10 cellular contexts compared by ENCODE assay signal in the genomic region with DNA sequence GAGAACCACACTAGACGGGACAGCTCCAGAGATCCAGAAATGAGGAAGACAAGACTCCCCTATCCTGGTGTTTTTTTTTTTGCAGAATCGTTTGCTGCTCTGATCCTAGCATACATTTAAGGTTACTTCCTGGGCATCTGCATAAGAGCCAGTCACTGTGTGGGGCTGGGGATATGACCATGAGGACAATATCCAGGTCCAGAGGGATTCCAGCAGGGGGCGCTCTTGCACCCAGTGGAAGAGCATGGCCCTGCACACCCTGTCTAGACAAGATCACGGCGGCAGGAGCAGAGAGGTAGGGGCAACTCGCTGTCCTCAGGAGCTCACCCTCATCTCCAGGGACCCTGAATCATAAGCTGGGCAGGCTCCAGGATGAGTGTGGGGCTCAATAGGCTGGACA. TPM values are rescaled to one million over a fixed set of nuclear protein-coding genes. Genes with fewer than 3 reads are reported as not detected.
DNase-seq lines count a peak whose midpoint lies in the region; ATAC-seq, FAIRE-seq and TF ChIP-seq lines count a peak whose summit lies in the region.
"Not testable (repeated sequence)": the region's sequence is repeated elsewhere in the genome, so short reads cannot be mapped to it uniquely, and the experiment has no call there.
"Had no signal": no experiment of that assay in that cellular context is flagged by ENCODE, and none has a peak within 500 bp of the region (broad histone marks: within the 10 kb centered on the region; RNA-seq: fewer than 3 reads in every experiment).

No MANE protein-coding gene starts in this region.

- not testable (repeated sequence) for H3K4me3 ChIP-seq in AG10803 (ENCODE audit: low read length); MM.1S (ENCODE audit: low read length); PC-9; kidney epithelial cell (ENCODE audit: low read depth, low read length); pancreas

- not testable (repeated sequence) for FAIRE-seq in pancreas (lab: Jason Lieb, UNC)

- WGBS in pancreas, 2 donors: 21 to 26% methylated on average over 6 of the region's 6 CpGs

- peak; percentile 78 to 93 (median 84) for ATAC-seq in pancreas

- H3K9me3 ChIP-seq in MM.1S (replicated peaks; ENCODE audit: insufficient read depth, low read length); PC-9 (ENCODE audit: insufficient read depth, low read depth); pancreas: not testable (repeated sequence)

- H3K4me2 ChIP-seq in MM.1S (ENCODE audit: low read depth, low read length); PC-9: not testable (repeated sequence)

- H3K36me3 Mint-ChIP-seq in activated naive CD4-positive, alpha-beta T cell treated with anti-CD3 and anti-CD28 coated beads for 36 hours (ENCODE audit: low read depth); endothelial cell (ENCODE audit: low read depth, unreplicated experiment): not testable (repeated sequence)

- not testable (repeated sequence) for H3K27me3 ChIP-seq in MM.1S (replicated peaks; ENCODE audit: insufficient read depth, low read length); kidney epithelial cell (ENCODE audit: control insufficient read depth, insufficient read depth, low read length); pancreas
- H3K27me3 ChIP-seq in PC-9 (ENCODE audit: insufficient read depth, low read depth): peaks cover 16% of the 10 kb centered on the region; the same call in 1 of the 2 replicates

- not testable (repeated sequence) for H4K20me1 ChIP-seq in MM.1S (ENCODE audit: insufficient read depth, low read length); PC-9 (ENCODE audit: insufficient read depth)

- POLR2A ChIA-PET in PC-9 (lab: Charles Lee; ENCODE audit: unreplicated experiment): not testable (repeated sequence)

- not testable (repeated sequence) for H3K4me3 Mint-ChIP-seq in activated naive CD4-positive, alpha-beta T cell treated with anti-CD3 and anti-CD28 coated beads for 36 hours; endothelial cell (ENCODE audit: unreplicated experiment)

- TF ChIP-seq CTCF in AG10803 (conservative IDR thresholded peaks at IDR 0.05; ENCODE audit: low read length): peak; percentile 9; the same call in 1 of the 2 replicates
- TF ChIP-seq CTCF in GM12874 (IDR thresholded peaks at IDR 0.05; ENCODE audit: insufficient read depth, low read depth, low read length): peak; percentile 40; the same call in 1 of the 2 replicates
- TF ChIP-seq CTCF in MM.1S (IDR thresholded peaks at IDR 0.05; ENCODE audit: low read length): peak; percentile 45
- TF ChIP-seq CTCF in PC-9 (conservative IDR thresholded peaks at IDR 0.05): peak; percentile 36; the same call in 1 of the 2 replicates
- peak; percentile 39 for TF ChIP-seq CTCF in endothelial cell (IDR thresholded peaks at IDR 0.05; ENCODE audit: unreplicated experiment)
- TF ChIP-seq CTCF in kidney epithelial cell (IDR thresholded peaks at IDR 0.05; ENCODE audit: insufficient read depth, low read length, poor library complexity, severe bottlenecking): peak; percentile 28
- peak in 2 of 4 donors; percentile 14 to 30 for TF ChIP-seq CTCF in pancreas (IDR thresholded peaks at IDR 0.05)

- not testable (repeated sequence) for H3K9me3 Mint-ChIP-seq in activated naive CD4-positive, alpha-beta T cell treated with anti-CD3 and anti-CD28 coated beads for 36 hours; endothelial cell (ENCODE audit: unreplicated experiment)

- H3K27ac Mint-ChIP-seq in activated naive CD4-positive, alpha-beta T cell treated with anti-CD3 and anti-CD28 coated beads for 36 hours; endothelial cell (ENCODE audit: unreplicated experiment): not testable (repeated sequence)

- not testable (repeated sequence) for H2AFZ ChIP-seq in MM.1S (ENCODE audit: low read length); PC-9

- not testable (repeated sequence) for H3K9ac ChIP-seq in MM.1S (ENCODE audit: low read length)

- not testable (repeated sequence) for BruUV-seq in PC-9 (replicated peaks; lab: Mats Ljungman, UMichigan)

- H3K4me1 Mint-ChIP-seq in activated naive CD4-positive, alpha-beta T cell treated with anti-CD3 and anti-CD28 coated beads for 36 hours (ENCODE audit: low read depth): peaks cover 49% of the 10 kb centered on the region
- H3K4me1 Mint-ChIP-seq in endothelial cell (ENCODE audit: unreplicated experiment): peaks cover 60% of the 10 kb centered on the region

- intact Hi-C loops in PC-9 (cut with micrococcal nuclease; ENCODE audit: unreplicated experiment); pancreas (cut with DNase I): not testable (repeated sequence)
- intact Hi-C loops in activated naive CD4-positive, alpha-beta T cell treated with anti-CD3 and anti-CD28 coated beads for 36 hours (cut with micrococcal nuclease): loop anchor here (10.0 kb wide), 1 partner anchor 124 kb away; no protein-coding TSS in a partner anchor

- CTCF ChIA-PET in PC-9 (lab: Charles Lee): interaction anchor here (0.6 kb wide), 1 partner anchor 11 kb away, joined by 3 read pairs; no protein-coding TSS in a partner anchor
- CTCF ChIA-PET in activated naive CD4-positive, alpha-beta T cell treated with anti-CD3 and anti-CD28 coated beads for 36 hours (lab: Charles Lee): interaction anchor here (1.1 kb wide), 1 partner anchor 333 kb away, joined by 5 read pairs; no protein-coding TSS in a partner anchor

- not testable (repeated sequence) for H3K4me1 ChIP-seq in MM.1S (ENCODE audit: low read length); pancreas
- H3K4me1 ChIP-seq in PC-9 (replicated peaks; ENCODE audit: insufficient read depth): peaks cover 28% of the 10 kb centered on the region

- H3K27ac ChIP-seq in MM.1S (ENCODE audit: low read length); PC-9; pancreas: not testable (repeated sequence)

- not testable (repeated sequence) for H3K79me2 ChIP-seq in MM.1S (ENCODE audit: low read length); PC-9 (ENCODE audit: low read depth)

- H3K9me2 ChIP-seq in MM.1S (replicated peaks; ENCODE audit: insufficient read depth, low read length); PC-9 (ENCODE audit: insufficient read depth): not testable (repeated sequence)

- not testable (repeated sequence) for DNase-seq in AG10803 (ENCODE audit: low read depth); MM.1S; PC-9; endothelial cell (ENCODE audit: low spot score); kidney epithelial cell (ENCODE audit: low read depth); pancreas
- DNase-seq in activated naive CD4-positive, alpha-beta T cell treated with anti-CD3 and anti-CD28 coated beads for 36 hours: peak; percentile 21

- not testable (repeated sequence) for H3F3A ChIP-seq in MM.1S (ENCODE audit: insufficient read depth, low read length)
- H3F3A ChIP-seq in PC-9 (ENCODE audit: insufficient read depth, low read depth): peaks cover 20% of the 10 kb centered on the region; the same call in 1 of the 2 replicates

- H3K27me3 Mint-ChIP-seq in activated naive CD4-positive, alpha-beta T cell treated with anti-CD3 and anti-CD28 coated beads for 36 hours (ENCODE audit: low read depth); endothelial cell (ENCODE audit: unreplicated experiment): not testable (repeated sequence)

- H3K36me3 ChIP-seq in MM.1S (replicated peaks; ENCODE audit: insufficient read depth, low read length); PC-9 (ENCODE audit: low read depth); kidney epithelial cell (ENCODE audit: control insufficient read depth, insufficient read depth, low read length); pancreas: not testable (repeated sequence)

RNA-seq across cellular contexts. Expression of a gene that starts 18.4 kb away (rescaled TPM):
- total RNA-seq in PC-9 (2021): not detected in 2 replicates
- total RNA-seq in activated naive CD4-positive, alpha-beta T cell treated with anti-CD3 and anti-CD28 coated beads for 36 hours: not detected
- not detected for total RNA-seq in endothelial cell (ENCODE audit: unreplicated experiment)
- not detected in 2 replicates for total RNA-seq in kidney epithelial cell
- total RNA-seq in pancreas: 1 to 10 TPM in 1 of 6 donors, under 1 TPM in 3, not detected in 2; 0.31 to 1.0 (median 0.72) TPM
- polyA plus RNA-seq in pancreas: 1 to 10 TPM; 1.4 to 9.2 TPM
- total RNA-seq: mesenteric fat pad, suprapubic skin had no signal
